Comparison of ENCODE assay signal across 7 cellular contexts in genomic region chr6:20542927-20543602, GRCh38. TPM values are rescaled to one million over a fixed set of nuclear protein-coding genes. Genes with fewer than 3 reads are reported as not detected.
A peak's percentile ranks its signal among the peaks of the same experiment; 100 is the strongest.
DNase-seq lines count a peak whose midpoint lies in the region; ATAC-seq and TF ChIP-seq lines count a peak whose summit lies in the region.

No MANE protein-coding gene starts in this region.

- H3K23ac ChIP-seq in mesendoderm (ENCODE audit: low read length), result no peak overlapping the region

- H3K56ac ChIP-seq in mesendoderm (ENCODE audit: low read length), result no peak overlapping the region

- no TSS peak for BruUV-seq in HCT116 (replicated peaks; lab: Mats Ljungman, UMichigan)

- H2BK15ac ChIP-seq in mesendoderm (replicated peaks; ENCODE audit: low read depth), result no peak overlapping the region

- no peak overlapping the region for H3K4me2 ChIP-seq in HCT116 (ENCODE audit: low read length)
- H3K4me2 ChIP-seq in MM.1S (ENCODE audit: low read depth, low read length), result peak overlapping the region; percentile 41
- H3K4me2 ChIP-seq in mesendoderm (ENCODE audit: low read length), result no peak overlapping the region

- H3K27ac ChIP-seq in HCT116 (ENCODE audit: low read depth, low read length) (no peak overlapping the region), MM.1S (ENCODE audit: low read length) (peak overlapping the region; percentile 82), mesendoderm (ENCODE audit: low read depth, low read length) (no peak overlapping the region)

- no peak overlapping the region for H2BK120ac ChIP-seq in mesendoderm (ENCODE audit: low read depth, low read length)

- H2BK5ac ChIP-seq in mesendoderm (ENCODE audit: low read length), result no peak overlapping the region

- no peak overlapping the region for H3K18ac ChIP-seq in mesendoderm (ENCODE audit: low read length)

- no peak overlapping the region for H4K8ac ChIP-seq in mesendoderm (ENCODE audit: low read depth, low read length)

- no peak overlapping the region for H3K4ac ChIP-seq in mesendoderm (ENCODE audit: low read depth, low read length)

- TF ChIP-seq CTCF in HCT116 (IDR thresholded peaks at IDR 0.05 in 2 of 3, conservative IDR thresholded peaks at IDR 0.05 in 1 of 3; ENCODE audit: borderline replicate concordance in 1 of 3, insufficient read depth in 1 of 3, low read depth in 2 of 3, low read length in 2 of 3) (no peak), MM.1S (IDR thresholded peaks at IDR 0.05; ENCODE audit: low read length) (no peak)

- no peak for TF ChIP-seq POLR2A in HCT116 (IDR thresholded peaks at IDR 0.05; ENCODE audit: borderline replicate concordance, extremely low read depth, insufficient read depth, insufficient read length)

- peaks cover 3 to 9% of the 10 kb centered on the region in 2 experiments; a peak in 3 of 4 replicates for H3K36me3 ChIP-seq in HCT116 (ENCODE audit: control insufficient read depth in 1 of 2, insufficient read depth in 2 of 2, low read length in 2 of 2)
- peaks cover 8% of the 10 kb centered on the region; the same call in 1 of the 2 replicates for H3K36me3 ChIP-seq in MM.1S (replicated peaks; ENCODE audit: insufficient read depth, low read length)
- H3K36me3 ChIP-seq in mesendoderm (ENCODE audit: control insufficient read depth, insufficient read depth, low read length), result no peaks in the 10 kb centered on the region

- POLR2A ChIA-PET in HCT116 (lab: Charles Lee), result no interaction called here

- intact Hi-C loops in HCT116 (cut with micrococcal nuclease), result no loop called here

- no peaks in the 10 kb centered on the region for H3K27me3 ChIP-seq in HCT116 (ENCODE audit: insufficient read depth, low read length)
- no peaks in the 10 kb centered on the region for H3K27me3 ChIP-seq in MM.1S (replicated peaks; ENCODE audit: insufficient read depth, low read length)
- H3K27me3 ChIP-seq in mesendoderm (ENCODE audit: insufficient read depth, low read length, poor library complexity), result no peaks in the 10 kb centered on the region

- ATAC-seq in GM18868 (IDR thresholded peaks at IDR 0.05; ENCODE audit: unreplicated experiment) (peak; percentile 97), HCT116 (peak; percentile 52)

- H3K9me3 ChIP-seq in HCT116 (ENCODE audit: control insufficient read depth in 1 of 2, insufficient read depth in 1 of 2, low read depth in 1 of 2, low read length in 2 of 2) (no peaks in the 10 kb centered on the region), MM.1S (replicated peaks; ENCODE audit: insufficient read depth, low read length) (no peaks in the 10 kb centered on the region)

- H3K4me3 ChIP-seq in HCT116 (replicated peaks in 1 of 2; ENCODE audit: low read depth in 1 of 2, low read length in 2 of 2) (no peak overlapping the region), MM.1S (ENCODE audit: low read length) (no peak overlapping the region), mesendoderm (ENCODE audit: low read length) (no peak overlapping the region)

- no peak overlapping the region for H4K5ac ChIP-seq in mesendoderm (ENCODE audit: low read length)

- H2AFZ ChIP-seq in HCT116 (ENCODE audit: low read depth, low read length, poor library complexity, severe bottlenecking) (no peak overlapping the region), MM.1S (ENCODE audit: low read length) (no peak overlapping the region)

- RAD21 ChIA-PET in HCT116 (lab: Charles Lee; ENCODE audit: low non-redundant PET in 1 of 2, low total read pairs in 2 of 2, uncharacterized antibody in 2 of 2, unreplicated experiment in 2 of 2), result no interaction called here

- CTCF ChIA-PET in HCT116 (lab: Charles Lee), result no interaction called here

- H2AK5ac ChIP-seq in mesendoderm (ENCODE audit: low read length), result no peak overlapping the region

- H3F3A ChIP-seq in MM.1S (ENCODE audit: insufficient read depth, low read length), result peaks cover 10% of the 10 kb centered on the region

- peaks cover 8% of the 10 kb centered on the region for H3K79me1 ChIP-seq in mesendoderm (ENCODE audit: low read length)

- H4K20me1 ChIP-seq in HCT116 (ENCODE audit: insufficient read depth) (no peaks in the 10 kb centered on the region), MM.1S (ENCODE audit: insufficient read depth, low read length) (no peaks in the 10 kb centered on the region)

- H3K79me2 ChIP-seq in HCT116 (ENCODE audit: insufficient read depth, low read length), result peaks cover 50% of the 10 kb centered on the region
- H3K79me2 ChIP-seq in MM.1S (ENCODE audit: low read length), result peaks cover 70% of the 10 kb centered on the region
- no peaks in the 10 kb centered on the region for H3K79me2 ChIP-seq in mesendoderm (ENCODE audit: control insufficient read depth, insufficient read depth, low read length)

- TF ChIP-seq RAD21 in HCT116 (IDR thresholded peaks at IDR 0.05; ENCODE audit: low read depth), result no peak

- peaks cover 9 to 14% of the 10 kb centered on the region in 2 experiments; a peak in 2 of 4 replicates for H3K4me1 ChIP-seq in HCT116 (ENCODE audit: control insufficient read depth in 1 of 2, insufficient read depth in 2 of 2, low read length in 2 of 2)
- peaks cover 18% of the 10 kb centered on the region for H3K4me1 ChIP-seq in MM.1S (ENCODE audit: low read length)
- H3K4me1 ChIP-seq in mesendoderm (ENCODE audit: control insufficient read depth, low read depth, low read length), result no peaks in the 10 kb centered on the region

- no peak overlapping the region for H3K9ac ChIP-seq in HCT116 (ENCODE audit: low read length)
- peak overlapping the region; percentile 4; the same call in 1 of the 2 replicates for H3K9ac ChIP-seq in MM.1S (ENCODE audit: low read length)
- no peak overlapping the region for H3K9ac ChIP-seq in mesendoderm (ENCODE audit: low read length)

- WGBS in mesendoderm (ENCODE audit: extremely low coverage, insufficient coverage, low lambda C conversion rate), result no CpG with 5 or more reads among the region's 2 CpGs

- H3K9me2 ChIP-seq in HCT116 (ENCODE audit: insufficient read depth) (no peaks in the 10 kb centered on the region), MM.1S (replicated peaks; ENCODE audit: insufficient read depth, low read length) (no peaks in the 10 kb centered on the region)

- DNase-seq in HCT116 (ENCODE audit: low read depth, low spot score) (no peak), MM.1S (peak; percentile 87), astrocyte of the hippocampus (ENCODE audit: low read depth, low spot score) (peak; percentile 77), mucosa of gallbladder (ENCODE audit: low spot score) (no peak), mesendoderm (no peak), DMS 273 (lab: John Stamatoyannopoulos, UW; ENCODE audit: unreplicated experiment) (no peak)

TF ChIP-seq in HCT116, 20 proteins besides CTCF, POLR2A, EP300 and RAD21:
- TF ChIP-seq ZFX (IDR thresholded peaks at IDR 0.05) (no peak), ATF3 (IDR thresholded peaks at IDR 0.05) (no peak; the same call in 1 of the 2 replicates), SRF (IDR thresholded peaks at IDR 0.05; ENCODE audit: low read depth) (no peak), EGR1 (IDR thresholded peaks at IDR 0.05; ENCODE audit: low read depth) (no peak), CEBPB (IDR thresholded peaks at IDR 0.05; ENCODE audit: low read depth) (peak; percentile 53), POLR2AphosphoS5 (IDR thresholded peaks at IDR 0.05; ENCODE audit: low read depth, low read length) (no peak), REST (IDR thresholded peaks at IDR 0.05; ENCODE audit: low read depth) (no peak), SP1 (IDR thresholded peaks at IDR 0.05; ENCODE audit: low read depth) (0 out of 2 replicates have a peak, but pooled peaks have one; percentile 22), ELF1 (IDR thresholded peaks at IDR 0.05; ENCODE audit: borderline replicate concordance, low read depth) (no peak), ZNF274 (IDR thresholded peaks at IDR 0.05; ENCODE audit: low read depth, low read length) (no peak), MAX (IDR thresholded peaks at IDR 0.05) (no peak), TCF7L2 (IDR thresholded peaks at IDR 0.05; ENCODE audit: borderline replicate concordance, extremely low read depth, insufficient read depth, insufficient read length) (no peak), CBX3 (IDR thresholded peaks at IDR 0.05; ENCODE audit: low read depth) (no peak)

RNA-seq across cellular contexts. Expression of gene CDKAL1, which starts 8.8 kb away (rescaled TPM):
- total RNA-seq in HCT116 (2021; ENCODE audit: unreplicated experiment), result 14.9 TPM
- polyA plus RNA-seq in HCT116 (2012), result 3.8 and 4.2 TPM in 2 replicates
- 13.1 TPM for total RNA-seq in mucosa of gallbladder
- 12.2 TPM for polyA plus RNA-seq in mesendoderm (2013, experiment 1 of 2)
- polyA plus RNA-seq in mesendoderm (2013, experiment 2 of 2), result 12.3 TPM

Comparison
In these comparisons a context has a peak if more than half of its experiments do, and no peak if none do; other contexts are left out.
1. DNase-seq: peak in MM.1S (single experiment) and astrocyte of the hippocampus (single experiment); none in HCT116 (single experiment), mucosa of gallbladder (single experiment), mesendoderm (single experiment) and DMS 273 (single experiment).